Comparison of ENCODE assay signal across 21 cellular contexts in the genomic region with DNA sequence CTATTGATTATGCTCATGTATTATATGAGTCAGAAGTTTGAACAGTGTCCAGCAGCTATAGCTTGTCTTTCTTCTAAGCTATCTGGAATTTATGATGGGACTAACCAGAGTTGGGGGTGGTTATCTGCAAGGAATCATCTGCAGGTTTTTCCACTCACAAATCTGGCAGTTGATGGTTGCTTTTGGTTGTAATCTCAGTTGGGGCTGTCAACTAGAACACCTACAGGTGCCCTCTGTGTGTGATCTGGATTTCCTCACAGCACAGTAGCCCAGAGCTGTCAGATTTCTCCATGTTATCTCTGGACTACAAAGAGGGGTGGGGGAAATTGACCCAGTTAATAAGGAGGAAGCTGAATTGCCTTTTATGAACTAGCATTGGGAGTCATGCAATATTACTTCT. TPM values are rescaled to one million over a fixed set of nuclear protein-coding genes. Genes with fewer than 3 reads are reported as not detected.
DNase-seq lines count a peak whose midpoint lies in the region; ATAC-seq, FAIRE-seq and TF ChIP-seq lines count a peak whose summit lies in the region.
"Had no signal": no experiment of that assay in that cellular context is flagged by ENCODE, and none has a peak within 500 bp of the region (broad histone marks: within the 10 kb centered on the region; RNA-seq: fewer than 3 reads in every experiment).

No MANE protein-coding gene starts in this region.

- intact Hi-C loops in Right ventricle myocardium inferior (cut with DNase I) = no loop called here
- intact Hi-C loops in cardiac septum (cut with DNase I) = no loop called here
- intact Hi-C loops in endothelial cell of umbilical vein (cut with micrococcal nuclease) = no loop called here
- intact Hi-C loops in left ventricle myocardium superior (cut with micrococcal nuclease) = no loop called here
- intact Hi-C loops in thyroid gland (cut with DNase I) = no loop called here

- H3K36me3 ChIP-seq in endothelial cell of umbilical vein (ENCODE audit: control insufficient read depth in 2 of 2, extremely low read depth in 1 of 2, insufficient read depth in 2 of 2, low read length in 2 of 2) = no peaks in the 10 kb centered on the region
- H3K36me3 ChIP-seq in thyroid gland = no peaks in the 10 kb centered on the region

- H4K20me1 ChIP-seq in endothelial cell of umbilical vein (replicated peaks; ENCODE audit: control insufficient read depth, extremely low read depth, insufficient read depth, low read length) = no peaks in the 10 kb centered on the region
- H4K20me1 ChIP-seq: BLaER1 treated with 17β-estradiol and CSF1 and Interleukin-3, amounts not matched to agents 10 nM and 100 nM had no signal

- H3K9me1 ChIP-seq in endothelial cell of umbilical vein (replicated peaks; ENCODE audit: control insufficient read depth, extremely low read depth, insufficient read depth, low read length) = no peaks in the 10 kb centered on the region

- CTCF ChIA-PET in endothelial cell of umbilical vein (lab: Charles Lee) = interaction anchor here (2.0 kb wide), 1 partner anchor 359 kb away, joined by 6 read pairs; no protein-coding TSS in a partner anchor

- H3K27me3 ChIP-seq in endothelial cell of umbilical vein (ENCODE audit: control insufficient read depth in 2 of 2, insufficient read depth in 2 of 2, low read length in 2 of 2) (no peaks in the 10 kb centered on the region), thyroid gland (no peaks in the 10 kb centered on the region)
- H3K27me3 ChIP-seq: BLaER1 treated with 17β-estradiol and CSF1 and Interleukin-3, amounts not matched to agents 10 nM and 100 nM had no signal

- no TSS peak for BruUV-seq in endothelial cell of umbilical vein (replicated peaks; lab: Mats Ljungman, UMichigan)

- TF ChIP-seq CTCF in endothelial cell of umbilical vein (IDR thresholded peaks at IDR 0.05; ENCODE audit: extremely low read depth in 1 of 2, insufficient read depth in 1 of 2, low read depth in 1 of 2, low read length in 2 of 2) (no peak), thyroid gland (IDR thresholded peaks at IDR 0.05) (no peak)

- no peaks in the 10 kb centered on the region for H3K9me3 Mint-ChIP-seq in activated T-helper 17 cell treated with anti-CD3 and anti-CD28 coated beads, Interleukin-2, amount 50 U/mL, for 72 hours

- no peak for TF ChIP-seq POLR2A in endothelial cell of umbilical vein (IDR thresholded peaks at IDR 0.05; ENCODE audit: low read depth, low read length)
- TF ChIP-seq POLR2A in thyroid gland (IDR thresholded peaks at IDR 0.05) = no peak

- FAIRE-seq in endothelial cell of umbilical vein (lab: Jason Lieb, UNC) = peak; percentile 33
- FAIRE-seq: A549, HepG2 had no signal

- H3K27ac Mint-ChIP-seq in activated T-helper 17 cell treated with anti-CD3 and anti-CD28 coated beads, Interleukin-2, amount 50 U/mL, for 72 hours = no peak overlapping the region
- H3K27ac Mint-ChIP-seq: CD8-positive, alpha-beta T cell; HFFc6 had no signal

- ATAC-seq in Right ventricle myocardium inferior (peak; percentile 89), SK-N-SH treated with all-trans-retinoic acid at 6 μM for 48 hours (no peak), left ventricle myocardium superior (peak; percentile 81)
- ATAC-seq in activated T-helper 17 cell treated with anti-CD3 and anti-CD28 coated beads, Interleukin-2, amount 50 U/mL, for 72 hours (replicated peaks) = no peak
- ATAC-seq: A549; CD8-positive, alpha-beta T cell; HCT116; HepG2 had no signal

- no peak for DNase-seq in Right ventricle myocardium inferior (ENCODE audit: missing footprints)
- no peak for DNase-seq in cardiac septum (ENCODE audit: low spot score)
- peak; percentile 7 for DNase-seq in endothelial cell of umbilical vein (ENCODE audit: low read depth, low spot score)
- no peak for DNase-seq in left ventricle myocardium superior
- DNase-seq in activated T-cell treated with anti-CD3 and anti-CD28 coated beads, Interleukin-2, amount 50 U/mL, for 1 hour = no peak
- no peak for DNase-seq in thyroid gland
- DNase-seq: AML-193; Calu3; CD8-positive, alpha-beta T cell; DMS79 treated with DMSO at 0.1 percent for 48 hours; GF-D8; GOT3; H7; HFFc6 had no signal

- peaks cover 5% of the 10 kb centered on the region for H3K4me1 Mint-ChIP-seq in activated T-helper 17 cell treated with anti-CD3 and anti-CD28 coated beads, Interleukin-2, amount 50 U/mL, for 72 hours

- H3K9me3 ChIP-seq in endothelial cell of umbilical vein (replicated peaks; ENCODE audit: control insufficient read depth, insufficient read depth, low read length) = no peaks in the 10 kb centered on the region
- H3K9me3 ChIP-seq in thyroid gland = no peaks in the 10 kb centered on the region
- H3K9me3 ChIP-seq: A549 had no signal

- H3K27ac ChIP-seq in endothelial cell of umbilical vein (ENCODE audit: insufficient read depth, low read depth, low read length) (no peak overlapping the region), thyroid gland (no peak overlapping the region)
- H3K27ac ChIP-seq: 22Rv1; A549; BLaER1 treated with 17β-estradiol and CSF1 and Interleukin-3, amounts not matched to agents 10 nM and 100 nM had no signal

- dilution Hi-C loops in endothelial cell of umbilical vein (cut with MboI; ENCODE audit: extremely low pct_ligation_motif_present, low sequenced_read_pairs) = no loop called here

- H3K27me3 Mint-ChIP-seq in activated T-helper 17 cell treated with anti-CD3 and anti-CD28 coated beads, Interleukin-2, amount 50 U/mL, for 72 hours = peaks cover 10% of the 10 kb centered on the region

- POLR2A ChIA-PET in endothelial cell of umbilical vein (lab: Charles Lee) = no interaction called here

- no peaks in the 10 kb centered on the region for H3K79me2 ChIP-seq in endothelial cell of umbilical vein (ENCODE audit: control insufficient read depth, insufficient read depth, low read length)

- H3K4me3 Mint-ChIP-seq in activated T-helper 17 cell treated with anti-CD3 and anti-CD28 coated beads, Interleukin-2, amount 50 U/mL, for 72 hours = no peak overlapping the region
- H3K4me3 Mint-ChIP-seq: CD8-positive, alpha-beta T cell; HFFc6 had no signal

- H3K36me3 Mint-ChIP-seq in activated T-helper 17 cell treated with anti-CD3 and anti-CD28 coated beads, Interleukin-2, amount 50 U/mL, for 72 hours (ENCODE audit: low read depth) = no peaks in the 10 kb centered on the region
- H3K36me3 Mint-ChIP-seq: CD8-positive, alpha-beta T cell had no signal

- no peak overlapping the region for H2AFZ ChIP-seq in endothelial cell of umbilical vein (ENCODE audit: low read depth, low read length)

- H3K4me1 ChIP-seq in endothelial cell of umbilical vein (ENCODE audit: control insufficient read depth, extremely low read depth, insufficient read depth, low read length) = no peaks in the 10 kb centered on the region
- H3K4me1 ChIP-seq in thyroid gland = no peaks in the 10 kb centered on the region

- H3K4me3 ChIP-seq in endothelial cell of umbilical vein (replicated peaks in 1 of 3; ENCODE audit: insufficient read depth in 1 of 3, low read depth in 1 of 3, low read length in 3 of 3) = no peak overlapping the region
- no peak overlapping the region for H3K4me3 ChIP-seq in thyroid gland (replicated peaks in 1 of 3)
- H3K4me3 ChIP-seq: A549; BLaER1 treated with 17β-estradiol and CSF1 and Interleukin-3, amounts not matched to agents 10 nM and 100 nM had no signal

- H3K9ac ChIP-seq in endothelial cell of umbilical vein (replicated peaks; ENCODE audit: extremely low read depth, insufficient read depth, low read length) = no peak overlapping the region
- H3K9ac ChIP-seq: BLaER1 treated with 17β-estradiol and CSF1 and Interleukin-3, amounts not matched to agents 10 nM and 100 nM had no signal

- H3K4me2 ChIP-seq in endothelial cell of umbilical vein (ENCODE audit: insufficient read depth, low read length) = no peak overlapping the region
- H3K4me2 ChIP-seq: BLaER1 treated with 17β-estradiol and CSF1 and Interleukin-3, amounts not matched to agents 10 nM and 100 nM had no signal

TF ChIP-seq in endothelial cell of umbilical vein, 7 proteins besides CTCF, POLR2A, EP300 and RAD21:
- TF ChIP-seq GATA2 (IDR thresholded peaks at IDR 0.05; ENCODE audit: insufficient read depth, insufficient read length, low read depth, low read length) (no peak), MAX (IDR thresholded peaks at IDR 0.05; ENCODE audit: insufficient read depth, insufficient read length) (no peak), FOS (IDR thresholded peaks at IDR 0.05; ENCODE audit: borderline replicate concordance, insufficient read depth, low read length) (no peak), JUN (IDR thresholded peaks at IDR 0.05; ENCODE audit: borderline replicate concordance, insufficient read depth, insufficient read length, low read depth) (no peak), MYC (IDR thresholded peaks at IDR 0.05; ENCODE audit: low read depth, low read length) (no peak), EZH2 (IDR thresholded peaks at IDR 0.05; ENCODE audit: borderline replicate concordance, low read depth, low read length, severe bottlenecking) (no peak)
TF ChIP-seq in endothelial cell of umbilical vein: peak in this region for 0.

RNA-seq across cellular contexts. Expression of gene MAP9, which starts 51.4 kb away (rescaled TPM):
- total RNA-seq in Right ventricle myocardium inferior = 7.3 TPM
- 9.3 TPM for total RNA-seq in cardiac septum
- total RNA-seq in endothelial cell of umbilical vein = 1.1 and 1.3 TPM in 2 replicates
- polyA plus RNA-seq in endothelial cell of umbilical vein = 0.06 and 0.17 TPM in 2 replicates
- polyA plus RNA-seq in endothelial cell of umbilical vein (2011; cell fraction: cytosol; rRNA removed) = 0.14 and 0.16 TPM in 2 replicates
- polyA plus RNA-seq in endothelial cell of umbilical vein (2011; cell fraction: nucleus; rRNA removed) = 0.39 and 0.59 TPM in 2 replicates
- 0.10 and 0.19 TPM in 2 replicates for polyA plus RNA-seq in endothelial cell of umbilical vein (2012)
- 0.19 and 0.39 TPM in 2 replicates for polyA minus RNA-seq in endothelial cell of umbilical vein
- polyA minus RNA-seq in endothelial cell of umbilical vein (2011; cell fraction: cytosol; rRNA and poly(A)+ RNA removed) = not detected
- polyA minus RNA-seq in endothelial cell of umbilical vein (2011; cell fraction: nucleus; rRNA and poly(A)+ RNA removed) = 1.3 and 2.4 TPM in 2 replicates
- 9.9 TPM for total RNA-seq in left ventricle myocardium superior
- total RNA-seq in activated T-helper 17 cell treated with anti-CD3 and anti-CD28 coated beads, Interleukin-2, amount 50 U/mL, for 72 hours = 1 to 10 TPM; 6.0 to 7.6 TPM
- 10 to 100 TPM; 12.1 to 32.0 (median 25.0) TPM for total RNA-seq in thyroid gland
- total RNA-seq: HepG2 had no signal
- polyA plus RNA-seq: HepG2 had no signal

Comparison
In these comparisons a context has a peak if more than half of its experiments do, and no peak if none do; other contexts are left out.
1. ATAC-seq: peak in Right ventricle myocardium inferior (single experiment) and left ventricle myocardium superior (single experiment); none in SK-N-SH treated with all-trans-retinoic acid at 6 μM for 48 hours (single experiment) and activated T-helper 17 cell treated with anti-CD3 and anti-CD28 coated beads, Interleukin-2, amount 50 U/mL, for 72 hours (single experiment).